In the genomic region with DNA sequence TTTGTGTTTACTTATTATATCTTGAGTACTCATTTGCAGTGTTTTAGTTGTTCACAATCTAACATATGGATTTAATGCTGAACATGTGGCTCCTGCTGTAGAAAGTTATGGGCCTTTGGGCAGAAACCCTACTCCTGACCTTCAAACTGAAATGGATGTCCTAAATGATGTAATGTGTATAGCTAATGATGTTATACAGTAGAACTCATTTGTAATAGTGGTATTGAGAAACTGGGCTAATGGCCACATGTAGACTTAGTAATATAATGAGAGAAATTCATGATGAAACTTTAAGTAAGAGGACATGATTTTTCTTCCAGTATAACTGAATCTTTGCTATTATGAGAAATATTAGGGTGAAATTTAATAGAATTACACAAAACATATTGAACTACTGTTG, we compare ENCODE assay signal across 19 cellular contexts.
DNase-seq lines count a peak whose midpoint lies in the region; ATAC-seq and TF ChIP-seq lines count a peak whose summit lies in the region.
"Had no signal": no experiment of that assay in that cellular context is flagged by ENCODE, and none has a peak within 500 bp of the region (broad histone marks: within the 10 kb centered on the region; RNA-seq: fewer than 3 reads in every experiment).

No MANE protein-coding gene starts in this region.

- H3K27me3 ChIP-seq in adipocyte (replicated peaks; ENCODE audit: control insufficient read depth, insufficient read depth, low read length) (no peaks in the 10 kb centered on the region), adrenal gland (no peaks in the 10 kb centered on the region)
- H3K27me3 ChIP-seq: SJCRH30 had no signal

- TF ChIP-seq CTCF in adrenal gland (IDR thresholded peaks at IDR 0.05) = no peak

- intact Hi-C loops in adrenal gland (cut with DNase I) = no loop called here

- TF ChIP-seq POLR2A in adrenal gland (IDR thresholded peaks at IDR 0.05) = no peak

- no peak overlapping the region for H3K4me3 ChIP-seq in adipocyte (ENCODE audit: low read length)
- H3K4me3 ChIP-seq in skeletal muscle cell (ENCODE audit: low read depth, low read length) = no peak overlapping the region
- H3K4me3 ChIP-seq in adrenal gland = no peak overlapping the region
- H3K4me3 ChIP-seq: PC-9, SJCRH30 had no signal

- no peak overlapping the region for H3K27ac ChIP-seq in adrenal gland
- H3K27ac ChIP-seq: KMS-11, PC-9, SJCRH30 had no signal

- H3K4me1 ChIP-seq in adipocyte (ENCODE audit: control insufficient read depth, insufficient read depth, low read length) (peaks cover 29% of the 10 kb centered on the region), adrenal gland (replicated peaks in 1 of 2) (no peaks in the 10 kb centered on the region)
- H3K4me1 ChIP-seq: SJCRH30 had no signal

- H3K9me3 ChIP-seq in adipocyte (ENCODE audit: control insufficient read depth, low read length) (no peaks in the 10 kb centered on the region), adrenal gland (replicated peaks in 1 of 3) (no peaks in the 10 kb centered on the region)
- H3K9me3 ChIP-seq: SJCRH30 had no signal

- no peak for ATAC-seq in HG03139 (IDR thresholded peaks at IDR 0.05; ENCODE audit: unreplicated experiment)
- no peak for ATAC-seq in HG02623 (IDR thresholded peaks at IDR 0.05; ENCODE audit: unreplicated experiment)

- H3K9ac ChIP-seq in adipocyte (ENCODE audit: low read length) = no peak overlapping the region
- H3K9ac ChIP-seq: KMS-11 had no signal

- H3K36me3 ChIP-seq in adipocyte (ENCODE audit: control insufficient read depth, insufficient read depth, low read length, severe bottlenecking) = no peaks in the 10 kb centered on the region
- H3K36me3 ChIP-seq in adrenal gland (replicated peaks in 1 of 2) = no peaks in the 10 kb centered on the region
- H3K36me3 ChIP-seq: SJCRH30 had no signal

- DNase-seq in HCEC 1CT (peak; percentile 39), adipocyte (ENCODE audit: low read depth) (peak; percentile 31), fibroblast of peridontal ligament (ENCODE audit: extremely low read depth) (peak; percentile 62), skeletal muscle cell (ENCODE audit: low read depth) (peak; percentile 29), adrenal gland (no peak)
- DNase-seq in stimulated activated CD4-positive, alpha-beta T cell treated with anti-CD3 and anti-CD28 coated beads, Interleukin-12 subunit alpha, Interleukin-12 subunit beta, amount 100 ng/mL, for 4 hours = no peak
- DNase-seq: DMS79, H7, MV-4-11, NCI-H1694 treated with DMSO at 0.1 percent for 48 hours, NCI-H2107, NCI-H2227 treated with DMSO at 0.1 percent for 48 hours, NCI-H510A treated with DMSO at 0.1 percent for 48 hours, NCI-H82, PC-9, SJCRH30 had no signal

Comparison
In these comparisons a context has a peak if more than half of its experiments do, and no peak if none do; other contexts are left out.
1. DNase-seq: peak in HCEC 1CT (single experiment), adipocyte (single experiment), fibroblast of peridontal ligament (single experiment) and skeletal muscle cell (single experiment); none in stimulated activated CD4-positive, alpha-beta T cell treated with anti-CD3 and anti-CD28 coated beads, Interleukin-12 subunit alpha, Interleukin-12 subunit beta, amount 100 ng/mL, for 4 hours (single experiment) and adrenal gland (0 of 7).